Comparison of ENCODE assay signal across 8 cellular contexts in the genomic region with DNA sequence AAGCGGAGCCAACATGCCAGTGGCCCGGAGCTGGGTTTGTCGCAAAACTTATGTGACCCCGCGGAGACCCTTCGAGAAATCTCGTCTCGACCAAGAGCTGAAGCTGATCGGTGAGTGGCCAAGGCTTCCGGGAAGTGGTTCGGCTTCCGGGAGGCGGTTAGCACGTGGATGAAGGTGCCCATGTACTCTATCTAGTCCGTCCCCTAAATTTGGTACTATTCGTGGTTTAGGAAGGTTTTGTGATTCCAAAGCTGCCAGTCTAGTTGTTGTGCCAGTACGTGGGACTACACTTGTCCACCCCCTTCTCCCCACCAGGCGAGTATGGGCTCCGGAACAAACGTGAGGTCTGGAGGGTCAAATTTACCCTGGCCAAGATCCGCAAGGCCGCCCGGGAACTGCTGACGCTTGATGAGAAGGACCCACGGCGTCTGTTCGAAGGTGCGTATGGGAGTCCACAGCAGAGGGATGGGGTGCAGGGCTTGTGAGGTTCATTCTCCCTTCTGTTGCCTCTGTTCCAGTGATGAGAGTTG. TPM values are rescaled to one million over a fixed set of nuclear protein-coding genes. Genes with fewer than 3 reads are reported as not detected.
DNase-seq lines count a peak whose midpoint lies in the region; ATAC-seq and TF ChIP-seq lines count a peak whose summit lies in the region.

No MANE protein-coding gene starts in this region.

- no peak for TF ChIP-seq EP300 in tibial nerve (IDR thresholded peaks at IDR 0.05)

- no peaks in the 10 kb centered on the region for H3K27me3 ChIP-seq in ascending aorta
- H3K27me3 ChIP-seq in liver (ENCODE audit: control insufficient read depth in 4 of 4, insufficient read depth in 4 of 4, low read length in 3 of 4): no peaks in the 10 kb centered on the region
- H3K27me3 ChIP-seq in tibial nerve: no peaks in the 10 kb centered on the region

- intact Hi-C loops in ascending aorta (cut with DNase I): loop anchor here (2.0 to 5.0 kb wide), 3 partner anchors 40 to 916 kb away; partner anchors contain the start of gene PPP1R12C

- H3K27ac ChIP-seq in ascending aorta (peak overlapping the region; percentile 91 to 94), liver (ENCODE audit: low read depth in 1 of 2, low read length in 2 of 2) (peak overlapping the region; percentile 91 to 99), tibial nerve (peak overlapping the region; percentile 93 to 98 (median 95))

- TF ChIP-seq RAD21 in liver (IDR thresholded peaks at IDR 0.05): no peak

- H3K4me1 ChIP-seq in ascending aorta: peaks cover 6 to 23% of the 10 kb centered on the region in 2 donors
- peaks cover 10 to 63% (median 51%) of the 10 kb centered on the region in 4 donors for H3K4me1 ChIP-seq in liver (ENCODE audit: control insufficient read depth in 4 of 4, insufficient read depth in 4 of 4, low read length in 3 of 4)
- H3K4me1 ChIP-seq in tibial nerve: peaks cover 0 to 57% (median 34%) of the 10 kb centered on the region in 4 donors

- H3K9me3 ChIP-seq in ascending aorta: no peaks in the 10 kb centered on the region
- H3K9me3 ChIP-seq in liver (ENCODE audit: control insufficient read depth in 4 of 4, low read length in 3 of 4): no peaks in the 10 kb centered on the region
- H3K9me3 ChIP-seq in tibial nerve: no peaks in the 10 kb centered on the region

- H3K36me3 Mint-ChIP-seq in activated T-cell treated with anti-CD3 and anti-CD28 coated beads, Interleukin-2, amount 50 U/mL, for 72 hours (ENCODE audit: insufficient read depth in 2 of 2): peaks cover 26 to 42% of the 10 kb centered on the region in 2 donors

- H3K4me3 ChIP-seq in ascending aorta (peak overlapping the region; percentile 63 to 76), liver (ENCODE audit: low read depth in 1 of 3, low read length in 3 of 3) (peak overlapping the region; percentile 66 to 98 (median 86)), tibial nerve (peak overlapping the region; percentile 66 to 76 (median 73))

- no peak for DNase-seq in activated T-cell treated with anti-CD3 and anti-CD28 coated beads, Interleukin-2, amount 50 U/mL, for 72 hours
- no peak for DNase-seq in activated T-cell treated with anti-CD3 and anti-CD28 coated beads, Interleukin-2, amount 50 U/mL, for 1 hour
- DNase-seq in ascending aorta (ENCODE audit: low spot score in 2 of 2): no peak
- DNase-seq in tibial nerve (ENCODE audit: low spot score in 2 of 2): no peak
- DNase-seq in cerebellar cortex (ENCODE audit: low spot score): no peak
- DNase-seq in SHP77 treated with DMSO at 0.1 percent for 48 hours (lab: John Stamatoyannopoulos, UW): no peak

- peak overlapping the region; percentile 96 to 99 for H3K9ac ChIP-seq in liver (ENCODE audit: low read depth in 1 of 2, low read length in 2 of 2)

- peak overlapping the region; percentile 97 for H3K27ac Mint-ChIP-seq in activated T-cell treated with anti-CD3 and anti-CD28 coated beads, Interleukin-2, amount 50 U/mL, for 72 hours

- TF ChIP-seq CTCF in ascending aorta (IDR thresholded peaks at IDR 0.05) (peak in 1 of 3 experiments; percentile 14), liver (IDR thresholded peaks at IDR 0.05; ENCODE audit: low read depth, low read length, missing input control) (no peak), tibial nerve (IDR thresholded peaks at IDR 0.05) (no peak)

- no peaks in the 10 kb centered on the region for H3K27me3 Mint-ChIP-seq in activated T-cell treated with anti-CD3 and anti-CD28 coated beads, Interleukin-2, amount 50 U/mL, for 72 hours (ENCODE audit: low read depth)

- 1% methylated on average over 28 of the region's 28 CpGs for WGBS in liver
- WGBS in tibial nerve, 2 donors: 3 to 5% methylated on average over 11 to 28 of the region's 28 CpGs

- H3K36me3 ChIP-seq in ascending aorta (peaks cover 31 to 40% of the 10 kb centered on the region in 2 donors), liver (ENCODE audit: control insufficient read depth in 4 of 4, insufficient read depth in 3 of 4, low read depth in 1 of 4, low read length in 3 of 4) (peaks cover 14 to 34% (median 21%) of the 10 kb centered on the region in 4 donors), tibial nerve (peaks cover 2 to 55% (median 35%) of the 10 kb centered on the region in 3 donors)

- no peak for TF ChIP-seq POLR2A in tibial nerve (IDR thresholded peaks at IDR 0.05)

- ATAC-seq in activated T-cell treated with anti-CD3 and anti-CD28 coated beads, Interleukin-2, amount 50 U/mL, for 72 hours (replicated peaks in 1 of 2): no peak
- ATAC-seq in HG03045 (IDR thresholded peaks at IDR 0.05; ENCODE audit: unreplicated experiment): no peak

- H3K9me3 Mint-ChIP-seq in activated T-cell treated with anti-CD3 and anti-CD28 coated beads, Interleukin-2, amount 50 U/mL, for 72 hours: no peaks in the 10 kb centered on the region

- peak overlapping the region; percentile 93 to 94 for H3K4me3 Mint-ChIP-seq in activated T-cell treated with anti-CD3 and anti-CD28 coated beads, Interleukin-2, amount 50 U/mL, for 72 hours

- peaks cover 65% of the 10 kb centered on the region for H3K4me1 Mint-ChIP-seq in activated T-cell treated with anti-CD3 and anti-CD28 coated beads, Interleukin-2, amount 50 U/mL, for 72 hours (ENCODE audit: low read depth)

TF ChIP-seq in liver, 16 proteins besides CTCF, POLR2A, EP300 and RAD21:
- TF ChIP-seq HNF4G (IDR thresholded peaks at IDR 0.05): no peak
- TF ChIP-seq, protein P1, sequence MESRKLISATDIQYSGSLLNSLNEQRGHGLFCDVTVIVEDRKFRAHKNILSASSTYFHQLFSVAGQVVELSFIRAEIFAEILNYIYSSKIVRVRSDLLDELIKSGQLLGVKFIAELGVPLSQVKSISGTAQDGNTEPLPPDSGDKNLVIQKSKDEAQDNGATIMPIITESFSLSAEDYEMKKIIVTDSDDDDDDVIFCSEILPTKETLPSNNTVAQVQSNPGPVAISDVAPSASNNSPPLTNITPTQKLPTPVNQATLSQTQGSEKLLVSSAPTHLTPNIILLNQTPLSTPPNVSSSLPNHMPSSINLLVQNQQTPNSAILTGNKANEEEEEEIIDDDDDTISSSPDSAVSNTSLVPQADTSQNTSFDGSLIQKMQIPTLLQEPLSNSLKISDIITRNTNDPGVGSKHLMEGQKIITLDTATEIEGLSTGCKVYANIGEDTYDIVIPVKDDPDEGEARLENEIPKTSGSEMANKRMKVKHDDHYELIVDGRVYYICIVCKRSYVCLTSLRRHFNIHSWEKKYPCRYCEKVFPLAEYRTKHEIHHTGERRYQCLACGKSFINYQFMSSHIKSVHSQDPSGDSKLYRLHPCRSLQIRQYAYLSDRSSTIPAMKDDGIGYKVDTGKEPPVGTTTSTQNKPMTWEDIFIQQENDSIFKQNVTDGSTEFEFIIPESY (IDR thresholded peaks at IDR 0.05): peak; percentile 97

RNA-seq across cellular contexts. Expression of gene RPS9, which starts 0.6 kb away (rescaled TPM):
- 1,000 to 10,000 TPM; 1,618 to 1,817 TPM for total RNA-seq in activated T-cell treated with anti-CD3 and anti-CD28 coated beads, Interleukin-2, amount 50 U/mL, for 72 hours
- total RNA-seq in ascending aorta (2,061 TPM), liver (1,000 to 10,000 TPM in 1 of 2 donors, 100 to 1,000 TPM in 1; 745 to 1,462 TPM), tibial nerve (1,000 to 10,000 TPM; 1,361 to 2,045 (median 1,633) TPM)
- polyA plus RNA-seq in liver: 1,000 to 10,000 TPM in 1 of 2 donors, 100 to 1,000 TPM in 1; 290 to 1,080 TPM

RNA-seq across cellular contexts. Expression of gene TSEN34, which starts 10.1 kb away (rescaled TPM):
- total RNA-seq in activated T-cell treated with anti-CD3 and anti-CD28 coated beads, Interleukin-2, amount 50 U/mL, for 72 hours: 10 to 100 TPM; 11.0 to 17.5 TPM
- 54.9 TPM for total RNA-seq in ascending aorta
- total RNA-seq in liver: 10 to 100 TPM; 21.8 to 37.9 TPM
- polyA plus RNA-seq in liver: 10 to 100 TPM; 15.5 to 27.4 TPM
- total RNA-seq in tibial nerve: 10 to 100 TPM; 37.3 to 70.8 (median 49.6) TPM

RNA-seq across cellular contexts. Expression of gene MBOAT7, which starts 11.9 kb away (rescaled TPM):
- total RNA-seq in activated T-cell treated with anti-CD3 and anti-CD28 coated beads, Interleukin-2, amount 50 U/mL, for 72 hours: 10 to 100 TPM; 60.3 to 71.0 TPM
- total RNA-seq in ascending aorta (56.1 TPM), liver (10 to 100 TPM; 10.3 to 10.6 TPM), tibial nerve (10 to 100 TPM; 45.0 to 94.5 (median 50.2) TPM)
- polyA plus RNA-seq in liver: 10 to 100 TPM; 19.3 to 31.5 TPM

RNA-seq across cellular contexts. Expression of gene LILRB3, which starts 21.6 kb away (rescaled TPM):
- 1 to 10 TPM in 1 of 2 donors, under 1 TPM in 1; 0.31 to 1.2 TPM for total RNA-seq in activated T-cell treated with anti-CD3 and anti-CD28 coated beads, Interleukin-2, amount 50 U/mL, for 72 hours
- total RNA-seq in ascending aorta (38.2 TPM), liver (10 to 100 TPM in 1 of 2 donors, 1 to 10 TPM in 1; 2.5 to 10.5 TPM), tibial nerve (10 to 100 TPM in 2 of 4 donors, 1 to 10 TPM in 2; 4.4 to 98.1 (median 16.5) TPM)
- 1 to 10 TPM; 2.2 to 4.2 TPM for polyA plus RNA-seq in liver

RNA-seq across cellular contexts. Expression of gene TMC4, which starts 28.3 kb away (rescaled TPM):
- total RNA-seq in activated T-cell treated with anti-CD3 and anti-CD28 coated beads, Interleukin-2, amount 50 U/mL, for 72 hours: under 1 TPM; 0.24 to 0.63 TPM
- total RNA-seq in ascending aorta: 7.1 TPM
- 1 to 10 TPM in 1 of 2 donors, under 1 TPM in 1; 0.23 to 1.8 TPM for total RNA-seq in liver
- 1 to 10 TPM in 1 of 2 donors, under 1 TPM in 1; 0.92 to 2.4 TPM for polyA plus RNA-seq in liver
- total RNA-seq in tibial nerve: 1 to 10 TPM in 2 of 4 donors, under 1 TPM in 1, not detected in 1; 0.22 to 8.8 (median 4.4) TPM
